In genomic region chr1:181174860-181175259, GRCh38 we compare ENCODE assay signal across 27 cellular contexts.
"Had no signal": no experiment of that assay in that cellular context is flagged by ENCODE, and none has a peak within 500 bp of the region (broad histone marks: within the 10 kb centered on the region; RNA-seq: fewer than 3 reads in every experiment).

No MANE protein-coding gene starts in this region.

- H3K27ac Mint-ChIP-seq: naive thymus-derived CD8-positive, alpha-beta T cell; nephron; stimulated activated naive B cell treated with anti-CD40 and anti-IgM and Interleukin-4, amounts not matched to agents 10 μg/mL and 1 μg/mL and 100 μg/mL, for 72 hours had no signal

- H3K4me3 ChIP-seq: left lung, lower lobe of right lung, psoas muscle, right lobe of liver, stomach, testis, thyroid gland, transverse colon, upper lobe of right lung had no signal

- H3K36me3 ChIP-seq: left lung, lower lobe of right lung, right lobe of liver, stomach, thyroid gland, transverse colon, upper lobe of right lung had no signal

- FAIRE-seq: keratinocyte, urothelium cell line had no signal

- DNase-seq: hippocampal formation; kidney glomerular epithelial cell; left colon; left lung; lower lobe of right lung; mammary epithelial cell; mesenchymal stem cell; naive thymus-derived CD8-positive, alpha-beta T cell; nucleus accumbens; psoas muscle; right lobe of liver; stimulated activated CD4-positive, alpha-beta T cell treated with anti-CD3 and anti-CD28 coated beads, Interleukin-12 subunit alpha, Interleukin-12 subunit beta, amount 100 ng/mL, for 4 hours; stimulated activated CD4-positive, alpha-beta T cell treated with anti-CD3 and anti-CD28 coated beads, Interleukin-15, amount 100 ng/mL, for 24 hours; stimulated activated CD4-positive, alpha-beta T cell treated with anti-CD3 and anti-CD28 coated beads, Interleukin-2, amount 100 ng/mL, for 24 hours; stimulated activated CD4-positive, alpha-beta T cell treated with anti-CD3 and anti-CD28 coated beads, Interleukin-4, amount 100 ng/mL, for 1 hour; stimulated activated naive B cell treated with anti-CD40 and anti-IgM and Interleukin-4, amounts not matched to agents 10 μg/mL and 1 μg/mL and 100 μg/mL, for 72 hours; stimulated activated naive CD8-positive, alpha-beta T cell treated with anti-CD3 and anti-CD28 coated beads, Interleukin-15, Interleukin-2, amounts not matched to agents 100 U/mL and 50 U/mL, for 24 hours; testis; thyroid gland; transverse colon; upper lobe of right lung had no signal

- ATAC-seq: left colon; left lung; lower lobe of right lung; naive thymus-derived CD8-positive, alpha-beta T cell; stimulated activated naive B cell treated with anti-CD40 and anti-IgM and Interleukin-4, amounts not matched to agents 10 μg/mL and 1 μg/mL and 100 μg/mL, for 72 hours; stimulated activated naive CD8-positive, alpha-beta T cell treated with anti-CD3 and anti-CD28 coated beads, Interleukin-15, Interleukin-2, amounts not matched to agents 100 U/mL and 50 U/mL, for 24 hours; upper lobe of right lung had no signal

- H3K9ac ChIP-seq: parathyroid adenoma had no signal

- H3K27me3 ChIP-seq: left lung, right lobe of liver, stomach, testis, thyroid gland, transverse colon, upper lobe of right lung had no signal

- H3K9me3 ChIP-seq: lower lobe of right lung, psoas muscle, right lobe of liver, testis, thyroid gland, upper lobe of right lung had no signal

- H3K4me3 Mint-ChIP-seq: naive thymus-derived CD8-positive, alpha-beta T cell; nephron; neural crest cell; stimulated activated naive B cell treated with anti-CD40 and anti-IgM and Interleukin-4, amounts not matched to agents 10 μg/mL and 1 μg/mL and 100 μg/mL, for 72 hours had no signal

- H3K27ac ChIP-seq: left lung, lower lobe of right lung, parathyroid adenoma, psoas muscle, right lobe of liver, stomach, testis, thyroid gland, transverse colon, upper lobe of right lung had no signal

- H3K4me1 ChIP-seq: left lung, lower lobe of right lung, parathyroid adenoma, right lobe of liver, thyroid gland had no signal
